Comparison of ENCODE assay signal across 17 cellular contexts in the genomic region with DNA sequence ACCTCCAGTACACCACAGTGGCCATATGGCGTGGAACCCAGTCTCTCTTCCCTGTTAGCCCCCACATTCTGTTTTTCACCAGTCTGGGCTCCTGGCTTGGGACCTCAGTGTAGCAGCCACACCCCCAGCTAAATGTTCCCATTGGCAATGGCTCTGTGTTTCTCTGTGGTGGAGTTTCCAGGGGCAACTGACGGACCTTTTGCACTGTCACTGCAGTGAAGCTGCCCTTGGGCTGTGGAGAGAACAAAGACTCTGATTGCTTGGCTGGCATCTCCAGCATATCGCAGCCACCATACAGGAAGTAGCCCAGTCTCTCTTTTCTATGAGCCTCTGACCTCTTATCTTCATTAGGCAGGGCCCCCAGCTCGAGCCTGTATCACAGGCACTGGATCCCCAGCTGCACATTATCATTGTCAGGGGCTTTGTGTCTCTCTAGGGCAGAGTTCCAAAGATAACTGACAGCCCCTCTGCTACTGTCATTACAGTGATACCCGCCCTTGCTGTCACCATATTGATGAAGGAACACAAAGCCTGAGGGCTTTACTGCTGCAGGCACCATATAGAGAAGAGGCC.
"Had no signal": no experiment of that assay in that cellular context is flagged by ENCODE, and none has a peak within 500 bp of the region (broad histone marks: within the 10 kb centered on the region; RNA-seq: fewer than 3 reads in every experiment).

No MANE protein-coding gene starts in this region.

- DNase-seq: activated CD4-positive, alpha-beta T cell treated with anti-CD3 and anti-CD28 coated beads for 36 hours; activated CD4-positive, alpha-beta T cell treated with anti-CD3 and anti-CD28 coated beads, Interleukin-2, amount 50 U/mL, for 48 hours; activated naive CD8-positive, alpha-beta T cell treated with anti-CD3 and anti-CD28 coated beads for 36 hours; activated T-cell treated with anti-CD3 and anti-CD28 coated beads for 4 hours; amniotic stem cell; effector CD8-positive, alpha-beta T cell; esophagus squamous epithelium; left ventricle myocardium superior; mesenchymal stem cell; naive thymus-derived CD8-positive, alpha-beta T cell; sigmoid colon; stimulated activated CD4-positive, alpha-beta T cell treated with anti-CD3 and anti-CD28 coated beads, Interleukin-4, amount 100 ng/mL, for 4 hours; stimulated activated naive B cell treated with anti-CD40 and anti-IgM and Interleukin-4, amounts not matched to agents 10 μg/mL and 1 μg/mL and 100 μg/mL, for 72 hours; T-cell; thyroid gland had no signal

- H3K36me3 Mint-ChIP-seq: activated naive CD8-positive, alpha-beta T cell treated with anti-CD3 and anti-CD28 coated beads for 36 hours; naive thymus-derived CD8-positive, alpha-beta T cell; stimulated activated naive B cell treated with anti-CD40 and anti-IgM and Interleukin-4, amounts not matched to agents 10 μg/mL and 1 μg/mL and 100 μg/mL, for 72 hours; T-cell had no signal

- H3K4me3 Mint-ChIP-seq: activated CD4-positive, alpha-beta T cell treated with anti-CD3 and anti-CD28 coated beads for 36 hours; activated naive CD8-positive, alpha-beta T cell treated with anti-CD3 and anti-CD28 coated beads for 36 hours; activated T-helper 1 cell treated with anti-CD3 and anti-CD28 coated beads, Interleukin-12 subunit alpha, Interleukin-12 subunit beta, Interleukin-2, Interleukin-4 antibody, amounts not matched to agents 30 ng/mL and 10 ng/mL and 1 ng/mL, durations not matched to agents 14 hours and 24 hours and 36 hours; dendritic cell treated with granulocyte-macrophage colony-stimulating factor and Interleukin-4, amounts not matched to agents 40 ng/mL and 50 ng/mL, for 4 days; naive thymus-derived CD8-positive, alpha-beta T cell; stimulated activated naive B cell treated with anti-CD40 and anti-IgM and Interleukin-4, amounts not matched to agents 10 μg/mL and 1 μg/mL and 100 μg/mL, for 72 hours; T-cell had no signal

- H3K4me1 Mint-ChIP-seq: activated CD4-positive, alpha-beta T cell treated with anti-CD3 and anti-CD28 coated beads for 36 hours; activated naive CD8-positive, alpha-beta T cell treated with anti-CD3 and anti-CD28 coated beads for 36 hours; naive thymus-derived CD8-positive, alpha-beta T cell; stimulated activated naive B cell treated with anti-CD40 and anti-IgM and Interleukin-4, amounts not matched to agents 10 μg/mL and 1 μg/mL and 100 μg/mL, for 72 hours; T-cell had no signal

- ATAC-seq: activated CD4-positive, alpha-beta T cell treated with anti-CD3 and anti-CD28 coated beads for 36 hours; left ventricle myocardium superior; naive thymus-derived CD8-positive, alpha-beta T cell; stimulated activated naive B cell treated with anti-CD40 and anti-IgM and Interleukin-4, amounts not matched to agents 10 μg/mL and 1 μg/mL and 100 μg/mL, for 72 hours; T-cell had no signal

- H3K9me3 Mint-ChIP-seq: activated T-helper 1 cell treated with anti-CD3 and anti-CD28 coated beads, Interleukin-12 subunit alpha, Interleukin-12 subunit beta, Interleukin-2, Interleukin-4 antibody, amounts not matched to agents 30 ng/mL and 10 ng/mL and 1 ng/mL, durations not matched to agents 14 hours and 24 hours and 36 hours had no signal

- H3K27ac Mint-ChIP-seq: activated CD4-positive, alpha-beta T cell treated with anti-CD3 and anti-CD28 coated beads for 36 hours; activated naive CD8-positive, alpha-beta T cell treated with anti-CD3 and anti-CD28 coated beads for 36 hours; activated T-helper 1 cell treated with anti-CD3 and anti-CD28 coated beads, Interleukin-12 subunit alpha, Interleukin-12 subunit beta, Interleukin-2, Interleukin-4 antibody, amounts not matched to agents 30 ng/mL and 10 ng/mL and 1 ng/mL, durations not matched to agents 14 hours and 24 hours and 36 hours; dendritic cell treated with granulocyte-macrophage colony-stimulating factor and Interleukin-4, amounts not matched to agents 40 ng/mL and 50 ng/mL, for 4 days; naive thymus-derived CD8-positive, alpha-beta T cell; stimulated activated naive B cell treated with anti-CD40 and anti-IgM and Interleukin-4, amounts not matched to agents 10 μg/mL and 1 μg/mL and 100 μg/mL, for 72 hours; T-cell had no signal
